ENCODE assay signal across 11 cellular contexts in the genomic region with DNA sequence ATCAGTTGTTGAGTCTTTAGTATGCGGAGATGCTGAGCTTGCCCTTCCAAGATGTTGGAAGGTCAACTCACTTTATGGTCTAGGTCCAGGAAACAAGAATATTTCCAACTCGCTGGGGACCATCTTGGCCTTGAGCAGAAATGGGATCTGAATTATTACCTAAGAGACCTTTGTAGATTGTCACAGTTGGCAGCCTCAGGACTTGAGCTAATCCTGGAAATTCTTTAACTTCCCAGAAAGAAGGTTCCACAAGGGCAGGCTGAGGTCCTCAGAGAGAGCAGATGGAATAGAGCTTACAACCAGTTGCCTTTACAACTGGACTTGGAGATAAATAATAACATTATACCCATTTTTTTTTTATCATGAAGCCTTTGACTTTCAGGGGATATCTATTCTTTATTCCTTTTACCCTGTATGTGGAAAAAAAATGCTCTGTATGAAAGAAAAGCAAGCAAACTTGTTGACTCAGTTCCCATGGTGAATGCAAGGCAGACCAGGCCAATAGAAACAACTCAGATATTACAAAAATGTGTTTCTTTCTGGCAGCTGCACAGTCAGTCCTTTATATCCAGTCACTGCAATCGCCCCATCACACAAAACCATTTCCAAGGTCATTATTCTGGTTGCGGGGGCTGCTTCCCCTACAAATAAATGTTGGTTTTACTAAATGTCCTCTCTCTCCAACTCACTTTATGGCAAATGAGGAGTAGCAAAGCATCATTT.
A peak's percentile ranks its signal among the peaks of the same experiment; 100 is the strongest.
DNase-seq lines count a peak whose midpoint lies in the region; ATAC-seq, FAIRE-seq and TF ChIP-seq lines count a peak whose summit lies in the region.
"Had no signal": no experiment of that assay in that cellular context is flagged by ENCODE, and none has a peak within 500 bp of the region (broad histone marks: within the 10 kb centered on the region; RNA-seq: fewer than 3 reads in every experiment).

No MANE protein-coding gene starts in this region.

- peak; percentile 63 for ATAC-seq in gastroesophageal sphincter
- ATAC-seq in pancreas = peak in 3 of 4 donors; percentile 38 to 46 (median 46)
- no peak for ATAC-seq in left colon

- TF ChIP-seq EP300 in gastroesophageal sphincter (IDR thresholded peaks at IDR 0.05) (no peak), SK-N-SH (IDR thresholded peaks at IDR 0.05; ENCODE audit: borderline replicate concordance in 1 of 2, low read depth in 1 of 2, low read length in 1 of 2) (no peak)

- DNase-seq in astrocyte of the hippocampus (ENCODE audit: low read depth, low spot score) (peak; percentile 86), pancreas (no peak), uterus (peak; percentile 41 to 51), left colon (no peak), SK-N-SH (no peak), small intestine (no peak)
- DNase-seq: activated CD4-positive, alpha-beta T cell treated with anti-CD3 and anti-CD28 coated beads, Interleukin-2, amount 10 ng/mL, durations not matched to agents 24 days and 14 days; activated naive CD4-positive, alpha-beta T cell treated with anti-CD3 and anti-CD28 coated beads, Interleukin-2, amount 10 ng/mL, durations not matched to agents 7 days and 5 days; NCI-H774; stimulated activated naive CD4-positive, alpha-beta T cell had no signal

- no peaks in the 10 kb centered on the region for H3K9me3 ChIP-seq in gastroesophageal sphincter
- H3K9me3 ChIP-seq in pancreas = no peaks in the 10 kb centered on the region
- H3K9me3 ChIP-seq in uterus = no peaks in the 10 kb centered on the region
- H3K9me3 ChIP-seq in SK-N-SH = no peaks in the 10 kb centered on the region
- H3K9me3 ChIP-seq in small intestine (ENCODE audit: control insufficient read depth, low read depth) = no peaks in the 10 kb centered on the region

- H3K27ac ChIP-seq in gastroesophageal sphincter (peak overlapping the region; percentile 65 to 80 (median 77)), pancreas (peak overlapping the region in 2 of 4 donors; percentile 9 to 42), uterus (peak overlapping the region; percentile 78 to 84), SK-N-SH (ENCODE audit: low read depth in 2 of 2, low read length in 1 of 2) (peak overlapping the region in 1 of 2 experiments; percentile 21; a peak in 1 of 4 replicates), small intestine (ENCODE audit: low read depth in 1 of 2, low read length in 1 of 2) (peak overlapping the region in 1 of 2 donors; percentile 63)

- H3K9me2 ChIP-seq in SK-N-SH = no peaks in the 10 kb centered on the region

- FAIRE-seq in pancreas (lab: Jason Lieb, UNC) (no peak), small intestine (lab: Jason Lieb, UNC) (no peak)

- H3K4me2 ChIP-seq in SK-N-SH = no peak overlapping the region; the same call in 1 of the 2 replicates

- no peaks in the 10 kb centered on the region for H4K20me1 ChIP-seq in SK-N-SH (ENCODE audit: insufficient read depth)

- H3K4me1 ChIP-seq in gastroesophageal sphincter (peaks cover 39 to 85% (median 47%) of the 10 kb centered on the region in 3 donors), pancreas (peaks cover 8 to 15% (median 8%) of the 10 kb centered on the region in 3 donors), uterus (peaks cover 9 to 24% of the 10 kb centered on the region in 2 donors), SK-N-SH (ENCODE audit: control insufficient read depth in 1 of 2, insufficient read depth in 2 of 2, low read depth in 1 of 2, low read length in 1 of 2) (peaks cover 13 to 19% of the 10 kb centered on the region in 2 experiments; a peak in 3 of 4 replicates), small intestine (ENCODE audit: control insufficient read depth in 2 of 2, insufficient read depth in 1 of 2, low read depth in 1 of 2, low read length in 1 of 2) (peaks cover 0 to 11% of the 10 kb centered on the region in 2 donors)

- H3K36me3 ChIP-seq in gastroesophageal sphincter (no peaks in the 10 kb centered on the region), pancreas (no peaks in the 10 kb centered on the region), uterus (no peaks in the 10 kb centered on the region), SK-N-SH (replicated peaks in 1 of 2; ENCODE audit: control insufficient read depth in 1 of 2, insufficient read depth in 2 of 2, low read length in 1 of 2) (no peaks in the 10 kb centered on the region), small intestine (ENCODE audit: control insufficient read depth in 2 of 2, insufficient read depth in 2 of 2, low read length in 2 of 2) (no peaks in the 10 kb centered on the region)

- H3K27me3 ChIP-seq in gastroesophageal sphincter (no peaks in the 10 kb centered on the region), pancreas (no peaks in the 10 kb centered on the region), uterus (no peaks in the 10 kb centered on the region), SK-N-SH (ENCODE audit: insufficient read depth) (no peaks in the 10 kb centered on the region), small intestine (ENCODE audit: control insufficient read depth in 2 of 2, insufficient read depth in 2 of 2, low read length in 2 of 2) (no peaks in the 10 kb centered on the region)

- H3K9ac ChIP-seq in SK-N-SH = no peak overlapping the region

- 38 to 47% methylated on average over 3 to 4 of the region's 4 CpGs for WGBS in gastroesophageal sphincter (ENCODE audit: low coverage in 1 of 2), 2 donors
- WGBS in pancreas, 2 donors = 70 to 81% methylated on average over 4 of the region's 4 CpGs
- WGBS in SK-N-SH (ENCODE audit: low lambda C conversion rate) = 90% methylated on average over 4 of the region's 4 CpGs
- WGBS in small intestine, 3 donors = 73 to 90% (median 89%) methylated on average over 4 of the region's 4 CpGs

- TF ChIP-seq POLR2A in gastroesophageal sphincter (IDR thresholded peaks at IDR 0.05) (no peak), uterus (IDR thresholded peaks at IDR 0.05) (no peak)

- H3K4me3 ChIP-seq in gastroesophageal sphincter (no peak overlapping the region), pancreas (no peak overlapping the region), uterus (no peak overlapping the region), SK-N-SH (ENCODE audit: low read depth in 2 of 2, low read length in 1 of 2) (no peak overlapping the region), small intestine (ENCODE audit: low read depth in 1 of 2, low read length in 2 of 2) (no peak overlapping the region)

- TF ChIP-seq RAD21 in SK-N-SH (IDR thresholded peaks at IDR 0.05; ENCODE audit: low read length) = no peak

- peaks cover 3% of the 10 kb centered on the region for H3F3A ChIP-seq in SK-N-SH (replicated peaks; ENCODE audit: insufficient read depth)

- H2AFZ ChIP-seq in SK-N-SH (ENCODE audit: low read depth) = no peak overlapping the region

- TF ChIP-seq CTCF in gastroesophageal sphincter (IDR thresholded peaks at IDR 0.05) (no peak), pancreas (IDR thresholded peaks at IDR 0.05) (no peak), uterus (IDR thresholded peaks at IDR 0.05) (no peak), SK-N-SH (IDR thresholded peaks at IDR 0.05) (no peak)

- H3K79me2 ChIP-seq in SK-N-SH (ENCODE audit: insufficient read depth) = no peaks in the 10 kb centered on the region

- intact Hi-C loops in pancreas (cut with DNase I) = no loop called here
- intact Hi-C loops in uterus (cut with DNase I; ENCODE audit: low total_unique reads) = no loop called here
- intact Hi-C loops in left colon (cut with DNase I, micrococcal nuclease) = loop anchor here in 1 of 2 donors (10.0 kb wide), 1 partner anchor 143 kb away; no protein-coding TSS in a partner anchor

- POLR2A ChIA-PET in SK-N-SH (lab: Yijun Ruan, JAX) = no interaction called here

- CTCF ChIA-PET in SK-N-SH (lab: Yijun Ruan, JAX) = interaction anchor here (0.6 kb wide), 1 partner anchor 1812 kb away, joined by 3 read pairs; no protein-coding TSS in a partner anchor

TF ChIP-seq in SK-N-SH, 30 proteins besides CTCF, POLR2A, EP300 and RAD21:
- TF ChIP-seq FOXM1 (IDR thresholded peaks at IDR 0.05; ENCODE audit: low read depth) = no peak

Comparison
In these comparisons a context has a peak if more than half of its experiments do, and no peak if none do; other contexts are left out.
1. DNase-seq: peak in astrocyte of the hippocampus (single experiment) and uterus (2 of 2); none in pancreas (0 of 6), left colon (0 of 2), SK-N-SH (single experiment) and small intestine (single experiment).